In genomic region chr13:93007928-93008327, GRCh38 we compare ENCODE assay signal across 34 cellular contexts.
"Had no signal": no experiment of that assay in that cellular context is flagged by ENCODE, and none has a peak within 500 bp of the region (broad histone marks: within the 10 kb centered on the region; RNA-seq: fewer than 3 reads in every experiment).

No MANE protein-coding gene starts in this region.

- H3K9ac ChIP-seq: KMS-11 had no signal

- H3K27ac ChIP-seq: KMS-11 had no signal

- H3K27me3 ChIP-seq: MG63 had no signal

- DNase-seq: Karpas-422, Kasumi-1, MG63, MM.1S, MV-4-11, NCI-H1048, NCI-H1092, NCI-H1092 treated with DMSO at 0.1 percent for 48 hours, NCI-H1105 treated with DMSO at 0.1 percent for 48 hours, NCI-H1417, NCI-H1417 treated with DMSO at 0.1 percent for 48 hours, NCI-H1436, NCI-H1436 treated with DMSO at 0.1 percent for 48 hours, NCI-H146, NCI-H1694, NCI-H1694 treated with DMSO at 0.1 percent for 48 hours, NCI-H187, NCI-H187 treated with DMSO at 0.1 percent for 48 hours, NCI-H1930, NCI-H2029, NCI-H2029 treated with DMSO at 0.1 percent for 48 hours, NCI-H2081, NCI-H2081 treated with DMSO at 0.1 percent for 48 hours, NCI-H2107, NCI-H2171, NCI-H2171 treated with DMSO at 0.1 percent for 48 hours, NCI-H2227 treated with DMSO at 0.1 percent for 48 hours, NCI-H226, NCI-H345, NCI-H446, NCI-H446 treated with DMSO at 0.1 percent for 48 hours, NCI-H510A, NCI-H510A treated with DMSO at 0.1 percent for 48 hours had no signal

- H3K4me3 ChIP-seq: MG63 had no signal

- H3K36me3 ChIP-seq: MG63 had no signal
